ENCODE assay signal across 3 cellular contexts in genomic region chr1:84902773-84903172, GRCh38. TPM values are rescaled to one million over a fixed set of nuclear protein-coding genes. Genes with fewer than 3 reads are reported as not detected.
"Had no signal": no experiment of that assay in that cellular context is flagged by ENCODE, and none has a peak within 500 bp of the region (broad histone marks: within the 10 kb centered on the region; RNA-seq: fewer than 3 reads in every experiment).

No MANE protein-coding gene starts in this region.

RNA-seq across cellular contexts. Expression of gene LPAR3, which starts 9.8 kb away (rescaled TPM):
- total RNA-seq: osteocyte, posterior vena cava, pulmonary artery endothelial cell had no signal
